ENCODE assay signal across 8 cellular contexts in the genomic region with DNA sequence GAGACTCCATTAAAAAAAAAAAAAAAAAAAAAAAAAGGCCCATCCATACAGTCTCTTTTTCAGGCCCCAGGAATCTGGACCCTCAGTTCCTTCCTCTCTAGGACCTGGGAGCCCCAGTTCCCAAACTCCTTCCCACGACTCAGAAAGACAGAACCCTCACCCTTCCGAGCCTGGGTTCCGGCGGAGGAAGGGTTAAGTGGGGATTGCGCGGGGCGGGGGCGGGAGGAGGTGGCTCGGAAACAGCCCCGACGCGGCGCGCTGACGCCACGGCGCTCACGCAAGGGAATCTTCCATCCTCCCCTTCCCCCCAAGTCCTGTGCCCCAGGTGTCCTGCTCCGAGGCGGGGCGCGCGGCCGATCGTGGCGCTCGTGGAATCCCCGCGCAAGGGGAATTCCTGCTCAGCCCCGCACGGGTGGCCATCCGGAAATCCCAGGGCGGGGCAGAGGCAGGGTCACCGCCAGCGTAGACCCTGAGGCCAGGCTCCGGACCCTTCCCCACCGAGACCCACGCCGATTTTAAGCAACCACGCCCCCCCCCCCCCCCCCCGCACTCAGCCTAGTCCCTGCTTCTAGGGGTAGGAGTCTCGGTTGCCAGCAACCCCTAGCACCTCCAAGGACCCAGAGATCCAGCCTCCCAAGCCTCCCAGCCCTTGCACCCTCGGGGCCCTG. TPM values are rescaled to one million over a fixed set of nuclear protein-coding genes. Genes with fewer than 3 reads are reported as not detected.
A peak's percentile ranks its signal among the peaks of the same experiment; 100 is the strongest.
DNase-seq lines count a peak whose midpoint lies in the region; ATAC-seq and TF ChIP-seq lines count a peak whose summit lies in the region.

No MANE protein-coding gene starts in this region.

- no peak for TF ChIP-seq CTCF in adrenal gland (IDR thresholded peaks at IDR 0.05)
- TF ChIP-seq CTCF in heart right ventricle (IDR thresholded peaks at IDR 0.05): no peak
- TF ChIP-seq CTCF in transverse colon (IDR thresholded peaks at IDR 0.05): no peak

- H3K36me3 ChIP-seq in HAP-1 (replicated peaks) (peaks cover 26% of the 10 kb centered on the region), adrenal gland (replicated peaks in 1 of 2) (peaks cover 0 to 28% of the 10 kb centered on the region in 2 donors), heart right ventricle (peaks cover 0 to 42% (median 0%) of the 10 kb centered on the region in 9 donors), transverse colon (peaks cover 0 to 14% (median 5%) of the 10 kb centered on the region in 4 donors)

- in situ Hi-C loops in HAP-1 (cut with MboI; ENCODE audit: low sequenced_read_pairs) (no loop called here), transverse colon (cut with MboI; ENCODE audit: low pct_ligation_motif_present in 1 of 4, low pct_unique_long_range_greater_than_20kb in 1 of 4, low sequenced_read_pairs in 3 of 4) (no loop called here)

- H3K27ac ChIP-seq in adrenal gland: peak overlapping the region; percentile 39 to 89 (median 69)
- peak overlapping the region; percentile 20 to 96 (median 83) for H3K27ac ChIP-seq in heart right ventricle
- peak overlapping the region; percentile 88 to 97 (median 92) for H3K27ac ChIP-seq in transverse colon

- WGBS in adrenal gland, 4 donors: 0 to 3% (median 0%) methylated on average over 5 to 43 of the region's 43 CpGs
- 0 to 1% methylated on average over 37 to 42 of the region's 43 CpGs for WGBS in heart right ventricle, 2 donors
- WGBS in transverse colon (ENCODE audit: low coverage in 1 of 2), 2 donors: 0% methylated on average over 19 of the region's 43 CpGs; no CpG with 5 or more reads in 1 of the 2 donors

- H3K9me3 ChIP-seq in HAP-1: no peaks in the 10 kb centered on the region
- H3K9me3 ChIP-seq in adrenal gland (replicated peaks in 1 of 3): no peaks in the 10 kb centered on the region
- H3K9me3 ChIP-seq in heart right ventricle: no peaks in the 10 kb centered on the region
- H3K9me3 ChIP-seq in transverse colon: no peaks in the 10 kb centered on the region

- DNase-seq in Daoy (ENCODE audit: low read depth) (peak; percentile 90), HAP-1 (ENCODE audit: low spot score in 2 of 2) (peak; percentile 77 to 88), NCI-H1105 treated with DMSO at 0.1 percent for 48 hours (lab: John Stamatoyannopoulos, UW) (peak; percentile 69), T-helper 1 cell (peak; percentile 79 to 92 (median 85)), adrenal gland (peak; percentile 77 to 89 (median 86)), heart right ventricle (peak; percentile 81 to 83), pons (ENCODE audit: low spot score) (peak; percentile 64), transverse colon (peak; percentile 89)

- TF ChIP-seq POLR2A in adrenal gland (IDR thresholded peaks at IDR 0.05): peak in 1 of 2 donors; percentile 34
- peak; percentile 15 for TF ChIP-seq POLR2A in transverse colon (IDR thresholded peaks at IDR 0.05)

- no peak for TF ChIP-seq EP300 in transverse colon (IDR thresholded peaks at IDR 0.05; ENCODE audit: low read depth)

- peak overlapping the region; percentile 83 for H3K4me3 ChIP-seq in HAP-1
- H3K4me3 ChIP-seq in adrenal gland: peak overlapping the region; percentile 22 to 72 (median 59)
- peak overlapping the region; percentile 45 to 88 (median 78) for H3K4me3 ChIP-seq in heart right ventricle
- peak overlapping the region; percentile 58 to 87 (median 70) for H3K4me3 ChIP-seq in transverse colon

- intact Hi-C loops in adrenal gland (cut with DNase I): no loop called here
- intact Hi-C loops in heart right ventricle (cut with DNase I): loop anchor here in 4 of 10 donors (2.0 to 5.0 kb wide), 2 partner anchors 31 to 33 kb away; no protein-coding TSS in a partner anchor
- intact Hi-C loops in transverse colon (cut with DNase I; ENCODE audit: low total_unique reads): no loop called here

- H3K27me3 ChIP-seq in HAP-1 (ENCODE audit: low read depth): no peaks in the 10 kb centered on the region
- H3K27me3 ChIP-seq in adrenal gland: no peaks in the 10 kb centered on the region
- no peaks in the 10 kb centered on the region for H3K27me3 ChIP-seq in heart right ventricle
- no peaks in the 10 kb centered on the region for H3K27me3 ChIP-seq in transverse colon

- H3K4me1 ChIP-seq in HAP-1: peaks cover 7% of the 10 kb centered on the region; the same call in 1 of the 2 replicates
- peaks cover 6 to 16% of the 10 kb centered on the region in 2 donors for H3K4me1 ChIP-seq in adrenal gland (replicated peaks in 1 of 2)
- peaks cover 0 to 53% (median 12%) of the 10 kb centered on the region in 9 donors for H3K4me1 ChIP-seq in heart right ventricle
- peaks cover 9 to 32% (median 17%) of the 10 kb centered on the region in 4 donors for H3K4me1 ChIP-seq in transverse colon

- ATAC-seq in heart right ventricle: peak; percentile 80 to 93 (median 88)

RNA-seq across cellular contexts. Expression of gene NFKBID, which starts 0.7 kb away (rescaled TPM):
- 8.5 and 33.9 TPM in 2 replicates for total RNA-seq in Daoy (2014; rRNA removed; shearing (Covaris generic))
- total RNA-seq in adrenal gland (10 to 100 TPM in 2 of 8 donors, 1 to 10 TPM in 6; 1.7 to 10.8 (median 6.9) TPM), heart right ventricle (1 to 10 TPM in 9 of 10 donors, under 1 TPM in 1; 0.66 to 7.8 (median 3.7) TPM), transverse colon (10 to 100 TPM in 3 of 4 donors, 1 to 10 TPM in 1; 7.5 to 29.5 (median 13.1) TPM)
- polyA plus RNA-seq in adrenal gland (10 to 100 TPM in 2 of 3 donors, 1 to 10 TPM in 1; 1.5 to 18.9 (median 14.7) TPM), heart right ventricle (1 to 10 TPM; 2.3 to 4.8 TPM)

RNA-seq across cellular contexts. Expression of gene HCST, which starts 2.6 kb away (rescaled TPM):
- total RNA-seq in Daoy (2014; rRNA removed; shearing (Covaris generic)): not detected in 2 replicates
- total RNA-seq in adrenal gland: 10 to 100 TPM in 5 of 8 donors, 1 to 10 TPM in 2, not detected in 1; 4.8 to 24.3 (median 10.5) TPM
- 10 to 100 TPM in 2 of 3 donors, 1 to 10 TPM in 1; 2.8 to 97.2 (median 41.4) TPM for polyA plus RNA-seq in adrenal gland
- 10 to 100 TPM in 1 of 10 donors, 1 to 10 TPM in 9; 1.7 to 22.8 (median 4.5) TPM for total RNA-seq in heart right ventricle
- polyA plus RNA-seq in heart right ventricle: 10 to 100 TPM; 10.6 to 17.6 TPM
- total RNA-seq in transverse colon: 1 to 10 TPM in 1 of 4 donors, not detected in 3; 9.4 TPM

RNA-seq across cellular contexts. Expression of gene TYROBP, which starts 8.4 kb away (rescaled TPM):
- total RNA-seq in Daoy (2014; rRNA removed; shearing (Covaris generic)): not detected in 2 replicates
- 100 to 1,000 TPM in 7 of 8 donors, 10 to 100 TPM in 1; 63.9 to 323 (median 163) TPM for total RNA-seq in adrenal gland
- polyA plus RNA-seq in adrenal gland: 100 to 1,000 TPM in 2 of 3 donors, 10 to 100 TPM in 1; 83.9 to 291 (median 290) TPM
- 100 to 1,000 TPM in 1 of 10 donors, 10 to 100 TPM in 6, 1 to 10 TPM in 3; 8.4 to 122 (median 18.2) TPM for total RNA-seq in heart right ventricle
- 10 to 100 TPM; 23.9 to 60.9 TPM for polyA plus RNA-seq in heart right ventricle
- total RNA-seq in transverse colon: 10 to 100 TPM; 25.6 to 81.5 (median 52.2) TPM

RNA-seq across cellular contexts. Expression of gene APLP1, which starts 31.3 kb away (rescaled TPM):
- total RNA-seq in Daoy (2014; rRNA removed; shearing (Covaris generic)): 2.5 and 6.5 TPM in 2 replicates
- 10 to 100 TPM in 3 of 8 donors, 1 to 10 TPM in 5; 1.0 to 68.7 (median 7.4) TPM for total RNA-seq in adrenal gland
- 100 to 1,000 TPM in 1 of 3 donors, 10 to 100 TPM in 2; 77.4 to 278 (median 89.7) TPM for polyA plus RNA-seq in adrenal gland
- 10 to 100 TPM; 13.6 to 63.5 (median 26.0) TPM for total RNA-seq in heart right ventricle
- 10 to 100 TPM in 1 of 2 donors, 1 to 10 TPM in 1; 2.7 to 24.2 TPM for polyA plus RNA-seq in heart right ventricle
- total RNA-seq in transverse colon: 10 to 100 TPM in 1 of 4 donors, 1 to 10 TPM in 2, under 1 TPM in 1; 1.00 to 10.5 (median 4.5) TPM

RNA-seq across cellular contexts. Expression of gene LRFN3, which starts 36.5 kb away (rescaled TPM):
- 1.2 and 1.4 TPM in 2 replicates for total RNA-seq in Daoy (2014; rRNA removed; shearing (Covaris generic))
- 10 to 100 TPM in 7 of 8 donors, 1 to 10 TPM in 1; 8.7 to 23.3 (median 16.3) TPM for total RNA-seq in adrenal gland
- 1 to 10 TPM; 3.7 to 8.4 (median 7.1) TPM for polyA plus RNA-seq in adrenal gland
- total RNA-seq in heart right ventricle: 1 to 10 TPM; 3.4 to 9.6 (median 5.8) TPM
- 1 to 10 TPM; 3.7 to 8.2 TPM for polyA plus RNA-seq in heart right ventricle
- total RNA-seq in transverse colon: 10 to 100 TPM; 12.1 to 48.6 (median 16.6) TPM

Comparison
In these comparisons a context has a peak if more than half of its experiments do, and no peak if none do; other contexts are left out.
1. Peak in every context shown above with its lines: DNase-seq, ATAC-seq, H3K4me3 ChIP-seq and H3K27ac ChIP-seq.